In the genomic region with DNA sequence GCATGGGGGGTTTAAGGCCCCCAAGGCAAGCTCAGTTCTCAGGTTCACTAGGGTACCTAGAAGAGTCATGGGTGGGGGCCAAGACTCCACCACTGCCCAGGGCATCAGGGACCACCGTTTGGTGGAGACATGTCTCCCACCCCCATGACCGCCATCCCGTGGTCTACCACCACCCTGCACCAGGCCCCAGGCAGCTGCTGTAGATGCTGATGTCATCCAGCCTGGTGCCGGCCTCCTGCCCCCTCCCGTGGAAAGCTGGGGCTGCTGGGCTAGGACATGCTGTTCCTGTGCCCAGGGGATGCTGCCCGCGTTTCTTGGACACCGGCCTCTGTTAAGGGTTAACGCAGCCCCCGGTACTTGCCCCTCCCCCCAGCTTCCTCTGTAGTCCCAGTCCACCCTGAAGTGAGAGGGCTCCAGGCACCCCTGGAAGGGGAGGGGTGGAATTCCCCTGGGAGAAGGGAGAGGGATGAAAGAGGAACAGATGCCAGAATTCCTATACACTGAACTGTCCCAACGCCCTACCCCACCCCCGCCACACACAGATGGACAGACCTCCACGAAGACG, we compare ENCODE assay signal across 1 cellular context.
A peak's percentile ranks its signal among the peaks of the same experiment; 100 is the strongest.
TF ChIP-seq lines count a peak whose summit lies in the region.

No MANE protein-coding gene starts in this region.

TF ChIP-seq in HepG2, 621 proteins besides CTCF, POLR2A, EP300 and RAD21:
- TF ChIP-seq, protein P1, sequence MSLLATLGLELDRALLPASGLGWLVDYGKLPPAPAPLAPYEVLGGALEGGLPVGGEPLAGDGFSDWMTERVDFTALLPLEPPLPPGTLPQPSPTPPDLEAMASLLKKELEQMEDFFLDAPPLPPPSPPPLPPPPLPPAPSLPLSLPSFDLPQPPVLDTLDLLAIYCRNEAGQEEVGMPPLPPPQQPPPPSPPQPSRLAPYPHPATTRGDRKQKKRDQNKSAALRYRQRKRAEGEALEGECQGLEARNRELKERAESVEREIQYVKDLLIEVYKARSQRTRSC (CRISPR knock-in tag; IDR thresholded peaks at IDR 0.05; ENCODE audit: low read depth), result no peak
- TF ChIP-seq CC2D1A (CRISPR knock-in tag; IDR thresholded peaks at IDR 0.05), result no peak
- no peak for TF ChIP-seq NR2F6 (IDR thresholded peaks at IDR 0.05)
- no peak for TF ChIP-seq NR2F6 (CRISPR knock-in tag; IDR thresholded peaks at IDR 0.05)
- no peak for TF ChIP-seq AKAP8 (CRISPR knock-in tag; IDR thresholded peaks at IDR 0.05)
- TF ChIP-seq ZNF775 (CRISPR knock-in tag; IDR thresholded peaks at IDR 0.05; ENCODE audit: borderline replicate concordance), result no peak
- TF ChIP-seq, protein P2, sequence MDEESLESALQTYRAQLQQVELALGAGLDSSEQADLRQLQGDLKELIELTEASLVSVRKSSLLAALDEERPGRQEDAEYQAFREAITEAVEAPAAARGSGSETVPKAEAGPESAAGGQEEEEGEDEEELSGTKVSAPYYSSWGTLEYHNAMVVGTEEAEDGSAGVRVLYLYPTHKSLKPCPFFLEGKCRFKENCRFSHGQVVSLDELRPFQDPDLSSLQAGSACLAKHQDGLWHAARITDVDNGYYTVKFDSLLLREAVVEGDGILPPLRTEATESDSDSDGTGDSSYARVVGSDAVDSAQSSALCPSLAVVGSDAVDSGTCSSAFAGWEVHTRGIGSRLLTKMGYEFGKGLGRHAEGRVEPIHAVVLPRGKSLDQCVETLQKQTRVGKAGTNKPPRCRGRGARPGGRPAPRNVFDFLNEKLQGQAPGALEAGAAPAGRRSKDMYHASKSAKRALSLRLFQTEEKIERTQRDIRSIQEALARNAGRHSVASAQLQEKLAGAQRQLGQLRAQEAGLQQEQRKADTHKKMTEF (CRISPR knock-in tag; IDR thresholded peaks at IDR 0.05), result no peak
- TF ChIP-seq ZNF75D (CRISPR knock-in tag; IDR thresholded peaks at IDR 0.05; ENCODE audit: borderline replicate concordance), result no peak
- TF ChIP-seq ZFP90 (CRISPR knock-in tag; IDR thresholded peaks at IDR 0.05; ENCODE audit: borderline replicate concordance), result no peak
- no peak for TF ChIP-seq IRF9 (CRISPR knock-in tag; IDR thresholded peaks at IDR 0.05; ENCODE audit: borderline replicate concordance)
- TF ChIP-seq ZEB1 (IDR thresholded peaks at IDR 0.05; ENCODE audit: insufficient replicate concordance, low read depth), result no peak
- TF ChIP-seq ZNF235 (CRISPR knock-in tag; IDR thresholded peaks at IDR 0.05; ENCODE audit: borderline replicate concordance), result no peak
- TF ChIP-seq HOXA3 (CRISPR knock-in tag; IDR thresholded peaks at IDR 0.05), result no peak
- no peak for TF ChIP-seq BRD4 (CRISPR knock-in tag; IDR thresholded peaks at IDR 0.05)
- TF ChIP-seq, protein P3, sequence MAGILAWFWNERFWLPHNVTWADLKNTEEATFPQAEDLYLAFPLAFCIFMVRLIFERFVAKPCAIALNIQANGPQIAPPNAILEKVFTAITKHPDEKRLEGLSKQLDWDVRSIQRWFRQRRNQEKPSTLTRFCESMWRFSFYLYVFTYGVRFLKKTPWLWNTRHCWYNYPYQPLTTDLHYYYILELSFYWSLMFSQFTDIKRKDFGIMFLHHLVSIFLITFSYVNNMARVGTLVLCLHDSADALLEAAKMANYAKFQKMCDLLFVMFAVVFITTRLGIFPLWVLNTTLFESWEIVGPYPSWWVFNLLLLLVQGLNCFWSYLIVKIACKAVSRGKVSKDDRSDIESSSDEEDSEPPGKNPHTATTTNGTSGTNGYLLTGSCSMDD (CRISPR knock-in tag; IDR thresholded peaks at IDR 0.05), result no peak
- TF ChIP-seq ZFP91 (CRISPR knock-in tag; IDR thresholded peaks at IDR 0.05; ENCODE audit: borderline replicate concordance), result 0 out of 2 replicates have a peak, but pooled peaks have one; percentile 28
- TF ChIP-seq, protein P4, sequence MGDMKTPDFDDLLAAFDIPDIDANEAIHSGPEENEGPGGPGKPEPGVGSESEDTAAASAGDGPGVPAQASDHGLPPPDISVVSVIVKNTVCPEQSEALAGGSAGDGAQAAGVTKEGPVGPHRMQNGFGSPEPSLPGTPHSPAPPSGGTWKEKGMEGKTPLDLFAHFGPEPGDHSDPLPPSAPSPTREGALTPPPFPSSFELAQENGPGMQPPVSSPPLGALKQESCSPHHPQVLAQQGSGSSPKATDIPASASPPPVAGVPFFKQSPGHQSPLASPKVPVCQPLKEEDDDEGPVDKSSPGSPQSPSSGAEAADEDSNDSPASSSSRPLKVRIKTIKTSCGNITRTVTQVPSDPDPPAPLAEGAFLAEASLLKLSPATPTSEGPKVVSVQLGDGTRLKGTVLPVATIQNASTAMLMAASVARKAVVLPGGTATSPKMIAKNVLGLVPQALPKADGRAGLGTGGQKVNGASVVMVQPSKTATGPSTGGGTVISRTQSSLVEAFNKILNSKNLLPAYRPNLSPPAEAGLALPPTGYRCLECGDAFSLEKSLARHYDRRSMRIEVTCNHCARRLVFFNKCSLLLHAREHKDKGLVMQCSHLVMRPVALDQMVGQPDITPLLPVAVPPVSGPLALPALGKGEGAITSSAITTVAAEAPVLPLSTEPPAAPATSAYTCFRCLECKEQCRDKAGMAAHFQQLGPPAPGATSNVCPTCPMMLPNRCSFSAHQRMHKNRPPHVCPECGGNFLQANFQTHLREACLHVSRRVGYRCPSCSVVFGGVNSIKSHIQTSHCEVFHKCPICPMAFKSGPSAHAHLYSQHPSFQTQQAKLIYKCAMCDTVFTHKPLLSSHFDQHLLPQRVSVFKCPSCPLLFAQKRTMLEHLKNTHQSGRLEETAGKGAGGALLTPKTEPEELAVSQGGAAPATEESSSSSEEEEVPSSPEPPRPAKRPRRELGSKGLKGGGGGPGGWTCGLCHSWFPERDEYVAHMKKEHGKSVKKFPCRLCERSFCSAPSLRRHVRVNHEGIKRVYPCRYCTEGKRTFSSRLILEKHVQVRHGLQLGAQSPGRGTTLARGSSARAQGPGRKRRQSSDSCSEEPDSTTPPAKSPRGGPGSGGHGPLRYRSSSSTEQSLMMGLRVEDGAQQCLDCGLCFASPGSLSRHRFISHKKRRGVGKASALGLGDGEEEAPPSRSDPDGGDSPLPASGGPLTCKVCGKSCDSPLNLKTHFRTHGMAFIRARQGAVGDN (CRISPR knock-in tag; IDR thresholded peaks at IDR 0.05), result 0 out of 2 replicates have a peak, but pooled peaks have one; percentile 8
- no peak for TF ChIP-seq SATB2 (CRISPR knock-in tag; IDR thresholded peaks at IDR 0.05)
- no peak for TF ChIP-seq YEATS4 (CRISPR knock-in tag; IDR thresholded peaks at IDR 0.05; ENCODE audit: borderline replicate concordance)
- peak; percentile 13; the same call in 1 of the 2 replicates for TF ChIP-seq ZNF768 (CRISPR knock-in tag; IDR thresholded peaks at IDR 0.05)
- TF ChIP-seq PAX8 (CRISPR knock-in tag; IDR thresholded peaks at IDR 0.05; ENCODE audit: borderline replicate concordance), result no peak
- no peak for TF ChIP-seq ZNF672 (CRISPR knock-in tag; IDR thresholded peaks at IDR 0.05)
- TF ChIP-seq XRCC5 (optimal IDR thresholded peaks at IDR 0.05; ENCODE audit: low read length), result peak; percentile 5
- TF ChIP-seq, protein P5, sequence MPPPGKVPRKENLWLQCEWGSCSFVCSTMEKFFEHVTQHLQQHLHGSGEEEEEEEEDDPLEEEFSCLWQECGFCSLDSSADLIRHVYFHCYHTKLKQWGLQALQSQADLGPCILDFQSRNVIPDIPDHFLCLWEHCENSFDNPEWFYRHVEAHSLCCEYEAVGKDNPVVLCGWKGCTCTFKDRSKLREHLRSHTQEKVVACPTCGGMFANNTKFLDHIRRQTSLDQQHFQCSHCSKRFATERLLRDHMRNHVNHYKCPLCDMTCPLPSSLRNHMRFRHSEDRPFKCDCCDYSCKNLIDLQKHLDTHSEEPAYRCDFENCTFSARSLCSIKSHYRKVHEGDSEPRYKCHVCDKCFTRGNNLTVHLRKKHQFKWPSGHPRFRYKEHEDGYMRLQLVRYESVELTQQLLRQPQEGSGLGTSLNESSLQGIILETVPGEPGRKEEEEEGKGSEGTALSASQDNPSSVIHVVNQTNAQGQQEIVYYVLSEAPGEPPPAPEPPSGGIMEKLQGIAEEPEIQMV (CRISPR knock-in tag; IDR thresholded peaks at IDR 0.05; ENCODE audit: low read depth), result no peak
- peak; percentile 43; the same call in 1 of the 2 replicates for TF ChIP-seq EED (CRISPR knock-in tag; IDR thresholded peaks at IDR 0.05)
- TF ChIP-seq IRF2 (CRISPR knock-in tag; IDR thresholded peaks at IDR 0.05), result no peak
- no peak for TF ChIP-seq ZNF790 (CRISPR knock-in tag; IDR thresholded peaks at IDR 0.05; ENCODE audit: borderline replicate concordance)
- no peak for TF ChIP-seq ZNF816 (CRISPR knock-in tag; IDR thresholded peaks at IDR 0.05; ENCODE audit: borderline replicate concordance)
- no peak for TF ChIP-seq POGZ (CRISPR knock-in tag; IDR thresholded peaks at IDR 0.05)
- TF ChIP-seq DPF2 (CRISPR knock-in tag; IDR thresholded peaks at IDR 0.05; ENCODE audit: borderline replicate concordance, low read depth), result no peak
- no peak for TF ChIP-seq NFIC (IDR thresholded peaks at IDR 0.05; ENCODE audit: low read length)
- TF ChIP-seq, protein P6, sequence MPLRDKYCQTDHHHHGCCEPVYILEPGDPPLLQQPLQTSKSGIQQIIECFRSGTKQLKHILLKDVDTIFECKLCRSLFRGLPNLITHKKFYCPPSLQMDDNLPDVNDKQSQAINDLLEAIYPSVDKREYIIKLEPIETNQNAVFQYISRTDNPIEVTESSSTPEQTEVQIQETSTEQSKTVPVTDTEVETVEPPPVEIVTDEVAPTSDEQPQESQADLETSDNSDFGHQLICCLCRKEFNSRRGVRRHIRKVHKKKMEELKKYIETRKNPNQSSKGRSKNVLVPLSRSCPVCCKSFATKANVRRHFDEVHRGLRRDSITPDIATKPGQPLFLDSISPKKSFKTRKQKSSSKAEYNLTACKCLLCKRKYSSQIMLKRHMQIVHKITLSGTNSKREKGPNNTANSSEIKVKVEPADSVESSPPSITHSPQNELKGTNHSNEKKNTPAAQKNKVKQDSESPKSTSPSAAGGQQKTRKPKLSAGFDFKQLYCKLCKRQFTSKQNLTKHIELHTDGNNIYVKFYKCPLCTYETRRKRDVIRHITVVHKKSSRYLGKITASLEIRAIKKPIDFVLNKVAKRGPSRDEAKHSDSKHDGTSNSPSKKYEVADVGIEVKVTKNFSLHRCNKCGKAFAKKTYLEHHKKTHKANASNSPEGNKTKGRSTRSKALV (CRISPR knock-in tag; IDR thresholded peaks at IDR 0.05), result no peak
- TF ChIP-seq CSRNP1 (CRISPR knock-in tag; IDR thresholded peaks at IDR 0.05), result no peak
- no peak for TF ChIP-seq TAF1 (CRISPR knock-in tag; IDR thresholded peaks at IDR 0.05)
- peak; percentile 20; the same call in 1 of the 2 replicates for TF ChIP-seq ZFY (CRISPR knock-in tag; IDR thresholded peaks at IDR 0.05)
- TF ChIP-seq TP53 (CRISPR knock-in tag; conservative IDR thresholded peaks at IDR 0.05), result no peak
- no peak for TF ChIP-seq CREB1 (IDR thresholded peaks at IDR 0.05)
- TF ChIP-seq CREB1 (CRISPR knock-in tag; IDR thresholded peaks at IDR 0.05), result no peak
- TF ChIP-seq ATF3 (CRISPR knock-in tag; IDR thresholded peaks at IDR 0.05), result no peak
- no peak for TF ChIP-seq GTF3A (CRISPR knock-in tag; conservative IDR thresholded peaks at IDR 0.05)
- TF ChIP-seq, protein P7, sequence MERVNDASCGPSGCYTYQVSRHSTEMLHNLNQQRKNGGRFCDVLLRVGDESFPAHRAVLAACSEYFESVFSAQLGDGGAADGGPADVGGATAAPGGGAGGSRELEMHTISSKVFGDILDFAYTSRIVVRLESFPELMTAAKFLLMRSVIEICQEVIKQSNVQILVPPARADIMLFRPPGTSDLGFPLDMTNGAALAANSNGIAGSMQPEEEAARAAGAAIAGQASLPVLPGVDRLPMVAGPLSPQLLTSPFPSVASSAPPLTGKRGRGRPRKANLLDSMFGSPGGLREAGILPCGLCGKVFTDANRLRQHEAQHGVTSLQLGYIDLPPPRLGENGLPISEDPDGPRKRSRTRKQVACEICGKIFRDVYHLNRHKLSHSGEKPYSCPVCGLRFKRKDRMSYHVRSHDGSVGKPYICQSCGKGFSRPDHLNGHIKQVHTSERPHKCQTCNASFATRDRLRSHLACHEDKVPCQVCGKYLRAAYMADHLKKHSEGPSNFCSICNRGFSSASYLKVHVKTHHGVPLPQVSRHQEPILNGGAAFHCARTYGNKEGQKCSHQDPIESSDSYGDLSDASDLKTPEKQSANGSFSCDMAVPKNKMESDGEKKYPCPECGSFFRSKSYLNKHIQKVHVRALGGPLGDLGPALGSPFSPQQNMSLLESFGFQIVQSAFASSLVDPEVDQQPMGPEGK (CRISPR knock-in tag; IDR thresholded peaks at IDR 0.05), result peak; percentile 46; the same call in 1 of the 2 replicates
